In genomic region chr1:43558346-43558841, GRCh38 we compare ENCODE assay signal across 12 cellular contexts. TPM values are rescaled to one million over a fixed set of nuclear protein-coding genes. Genes with fewer than 3 reads are reported as not detected.
A peak's percentile ranks its signal among the peaks of the same experiment; 100 is the strongest.
DNase-seq lines count a peak whose midpoint lies in the region; ATAC-seq, FAIRE-seq and TF ChIP-seq lines count a peak whose summit lies in the region.
"Had no signal": no experiment of that assay in that cellular context is flagged by ENCODE, and none has a peak within 500 bp of the region (broad histone marks: within the 10 kb centered on the region; RNA-seq: fewer than 3 reads in every experiment).

No MANE protein-coding gene starts in this region.

- intact Hi-C loops in IMR-90 (cut with micrococcal nuclease): no loop called here
- intact Hi-C loops in activated naive CD4-positive, alpha-beta T cell treated with anti-CD3 and anti-CD28 coated beads for 36 hours (cut with micrococcal nuclease): no loop called here

- BruUV-seq in IMR-90 (replicated peaks; lab: Mats Ljungman, UMichigan): no TSS peak

- H3K23ac ChIP-seq in IMR-90 (ENCODE audit: low read depth, low read length): no peak overlapping the region

- FAIRE-seq in astrocyte (lab: Jason Lieb, UNC): no peak

- peak overlapping the region; percentile 30; the same call in 1 of the 2 replicates for H2BK120ac ChIP-seq in IMR-90 (ENCODE audit: low read depth, low read length)

- no peak overlapping the region for H3K9ac ChIP-seq in IMR-90 (ENCODE audit: low read depth, low read length)
- peak overlapping the region; percentile 43 for H3K9ac ChIP-seq in astrocyte (ENCODE audit: low read length)
- H3K9ac ChIP-seq in stomach smooth muscle (ENCODE audit: low read length in 2 of 2): peak overlapping the region; percentile 22 to 29

- peaks cover 30% of the 10 kb centered on the region for H3K36me3 Mint-ChIP-seq in astrocyte (ENCODE audit: low read depth, unreplicated experiment)
- no peaks in the 10 kb centered on the region for H3K36me3 Mint-ChIP-seq in activated naive CD4-positive, alpha-beta T cell treated with anti-CD3 and anti-CD28 coated beads for 36 hours (ENCODE audit: low read depth)

- peaks cover 27 to 64% of the 10 kb centered on the region in 2 experiments for H3K79me1 ChIP-seq in IMR-90 (ENCODE audit: low read depth in 1 of 2, low read length in 2 of 2)

- H3K4me3 Mint-ChIP-seq in astrocyte (ENCODE audit: unreplicated experiment): no peak overlapping the region
- H3K4me3 Mint-ChIP-seq in activated naive CD4-positive, alpha-beta T cell treated with anti-CD3 and anti-CD28 coated beads for 36 hours: no peak overlapping the region

- no peak for TF ChIP-seq POLR2A in IMR-90 (IDR thresholded peaks at IDR 0.05; ENCODE audit: low read depth, low read length)

- H3K14ac ChIP-seq in IMR-90 (replicated peaks; ENCODE audit: low read depth, low read length): peak overlapping the region; percentile 37

- H3K4me3 ChIP-seq in IMR-90 (ENCODE audit: insufficient read depth, low read depth, low read length) (no peak overlapping the region), astrocyte (ENCODE audit: insufficient read depth, low read depth, low read length) (no peak overlapping the region), stomach smooth muscle (ENCODE audit: low read length in 2 of 2) (peak overlapping the region in 1 of 2 donors; percentile 57), HAP-1 (no peak overlapping the region)
- H3K4me3 ChIP-seq: right atrium auricular region had no signal

- no peak overlapping the region; the same call in 1 of the 2 replicates for H4K5ac ChIP-seq in IMR-90 (ENCODE audit: low read depth, low read length)

- 0% methylated on average over 6 of the region's 21 CpGs; no CpG with 5 or more reads in 1 of the 2 experiments for WGBS in IMR-90 (ENCODE audit: extremely low coverage in 2 of 2, insufficient read length in 1 of 2), 2 experiments

- H3K36me3 ChIP-seq in IMR-90 (ENCODE audit: control insufficient read depth, insufficient read depth, low read length) (peaks cover 18% of the 10 kb centered on the region; the same call in 1 of the 2 replicates), astrocyte (ENCODE audit: insufficient read depth, low read length) (peaks cover 8% of the 10 kb centered on the region), stomach smooth muscle (ENCODE audit: control insufficient read depth in 2 of 2, insufficient read depth in 2 of 2, low read length in 2 of 2) (peaks cover 9 to 14% of the 10 kb centered on the region in 2 donors), HAP-1 (replicated peaks) (peaks cover 28% of the 10 kb centered on the region)
- H3K36me3 ChIP-seq: right atrium auricular region had no signal

- H2AFZ ChIP-seq in IMR-90 (replicated peaks; ENCODE audit: low read length, poor library complexity): peak overlapping the region; percentile 88
- peak overlapping the region; percentile 66 for H2AFZ ChIP-seq in astrocyte (ENCODE audit: low read depth, low read length)

- H3K27ac ChIP-seq in IMR-90 (ENCODE audit: insufficient read depth, low read length) (peak overlapping the region; percentile 14), astrocyte (ENCODE audit: low read depth, low read length) (peak overlapping the region; percentile 12), stomach smooth muscle (ENCODE audit: low read length) (peak overlapping the region; percentile 41)
- H3K27ac ChIP-seq: right atrium auricular region had no signal

- H3K4me2 ChIP-seq in IMR-90 (ENCODE audit: low read depth, low read length) (peak overlapping the region; percentile 56), astrocyte (ENCODE audit: low read length) (peak overlapping the region; percentile 77)

- H3K9me1 ChIP-seq in IMR-90 (ENCODE audit: insufficient read depth, low read length): peaks cover 30% of the 10 kb centered on the region

- H3K4me1 ChIP-seq in IMR-90 (ENCODE audit: control insufficient read depth, insufficient read depth, low read length): peaks cover 12% of the 10 kb centered on the region
- H3K4me1 ChIP-seq in astrocyte (ENCODE audit: insufficient read depth, low read length): peaks cover 15% of the 10 kb centered on the region
- peaks cover 23% of the 10 kb centered on the region for H3K4me1 ChIP-seq in stomach smooth muscle (ENCODE audit: control insufficient read depth, insufficient read depth, low read length)
- no peaks in the 10 kb centered on the region for H3K4me1 ChIP-seq in HAP-1

- no peak overlapping the region for H3K18ac ChIP-seq in IMR-90 (ENCODE audit: low read depth, low read length)

- no peak overlapping the region for H2BK15ac ChIP-seq in IMR-90 (ENCODE audit: low read depth, low read length)

- peaks cover 10% of the 10 kb centered on the region for H3K4me1 Mint-ChIP-seq in astrocyte (ENCODE audit: low read depth, unreplicated experiment)
- H3K4me1 Mint-ChIP-seq in activated naive CD4-positive, alpha-beta T cell treated with anti-CD3 and anti-CD28 coated beads for 36 hours (ENCODE audit: low read depth): no peaks in the 10 kb centered on the region

- in situ Hi-C loops in IMR-90 (cut with MboI; ENCODE audit: low sequenced_read_pairs) (no loop called here), HAP-1 (cut with MboI; ENCODE audit: low sequenced_read_pairs) (no loop called here)

- no peaks in the 10 kb centered on the region for H3K27me3 ChIP-seq in IMR-90 (ENCODE audit: control insufficient read depth, insufficient read depth, low read length)
- no peaks in the 10 kb centered on the region for H3K27me3 ChIP-seq in astrocyte (ENCODE audit: insufficient read depth, low read length)
- H3K27me3 ChIP-seq in stomach smooth muscle (ENCODE audit: control insufficient read depth in 1 of 2, insufficient read depth in 2 of 2, low read length in 2 of 2): no peaks in the 10 kb centered on the region
- no peaks in the 10 kb centered on the region for H3K27me3 ChIP-seq in HAP-1 (ENCODE audit: low read depth)
- H3K27me3 ChIP-seq: right atrium auricular region had no signal

- H3K4ac ChIP-seq in IMR-90 (ENCODE audit: low read depth, low read length): peak overlapping the region; percentile 47

- H4K20me1 ChIP-seq in IMR-90 (ENCODE audit: insufficient read depth, low read length) (peaks cover 37% of the 10 kb centered on the region), astrocyte (ENCODE audit: insufficient read depth, low read length) (peaks cover 43% of the 10 kb centered on the region)

- peak overlapping the region; percentile 98 for H2AK9ac ChIP-seq in IMR-90 (replicated peaks; ENCODE audit: low read depth, low read length, poor library complexity)

- peak overlapping the region; percentile 59 for H2BK5ac ChIP-seq in IMR-90 (ENCODE audit: low read depth, low read length, poor library complexity, severe bottlenecking)

- peak; percentile 83 for ATAC-seq in IMR-90 (ENCODE audit: low read depth)

- H2BK20ac ChIP-seq in IMR-90 (ENCODE audit: low read depth, low read length): 0 out of 2 replicates have a peak overlapping the region, but pooled peaks have one; percentile 10

- peak; percentile 42 for DNase-seq in IMR-90
- peak; percentile 62 for DNase-seq in astrocyte (ENCODE audit: low read depth)
- peak; percentile 60 for DNase-seq in kidney glomerular epithelial cell (lab: John Stamatoyannopoulos, UW)
- no peak for DNase-seq in HAP-1 (ENCODE audit: low spot score in 2 of 2)
- no peak for DNase-seq in activated naive CD4-positive, alpha-beta T cell treated with anti-CD3 and anti-CD28 coated beads for 36 hours
- DNase-seq in activated gamma-delta T cell treated with Interleukin-2 at 50 U/mL for 16 hours: no peak
- DNase-seq in NCI-H1048 (lab: John Stamatoyannopoulos, UW): no peak
- DNase-seq: GDM1, Right ventricle myocardium superior had no signal

- peak overlapping the region; percentile 20 for H2AK5ac ChIP-seq in IMR-90 (ENCODE audit: low read depth, low read length)

- no peak overlapping the region; the same call in 1 of the 2 replicates for H3K56ac ChIP-seq in IMR-90 (ENCODE audit: extremely low read depth, insufficient read depth, low read length)

- H3K79me2 ChIP-seq in astrocyte (ENCODE audit: insufficient read depth, low read length): peaks cover 17% of the 10 kb centered on the region

- no peak for TF ChIP-seq CTCF in IMR-90 (conservative IDR thresholded peaks at IDR 0.05; ENCODE audit: low read depth, low read length)
- no peak for TF ChIP-seq CTCF in astrocyte (IDR thresholded peaks at IDR 0.05; ENCODE audit: insufficient read depth, low read depth, low read length)

- H3K9me3 Mint-ChIP-seq in astrocyte (ENCODE audit: unreplicated experiment): peaks cover 2% of the 10 kb centered on the region
- no peaks in the 10 kb centered on the region for H3K9me3 Mint-ChIP-seq in activated naive CD4-positive, alpha-beta T cell treated with anti-CD3 and anti-CD28 coated beads for 36 hours
- H3K9me3 Mint-ChIP-seq: type B pancreatic cell had no signal

- TF ChIP-seq RAD21 in IMR-90 (IDR thresholded peaks at IDR 0.05; ENCODE audit: low read length): no peak

- H3K9me3 ChIP-seq in IMR-90 (ENCODE audit: control insufficient read depth, insufficient read depth, low read length): no peaks in the 10 kb centered on the region
- H3K9me3 ChIP-seq in astrocyte (ENCODE audit: insufficient read depth, low read depth, low read length): no peaks in the 10 kb centered on the region
- H3K9me3 ChIP-seq in stomach smooth muscle (ENCODE audit: control insufficient read depth in 2 of 2, low read length in 2 of 2): no peaks in the 10 kb centered on the region
- no peaks in the 10 kb centered on the region for H3K9me3 ChIP-seq in HAP-1
- H3K9me3 ChIP-seq: right atrium auricular region had no signal

- H4K8ac ChIP-seq in IMR-90 (ENCODE audit: low read depth in 2 of 2, low read length in 2 of 2): peak overlapping the region in 1 of 2 experiments; percentile 62; a peak in 1 of 4 replicates

- H3K27me3 Mint-ChIP-seq in astrocyte (ENCODE audit: low read depth, unreplicated experiment): no peaks in the 10 kb centered on the region
- no peaks in the 10 kb centered on the region for H3K27me3 Mint-ChIP-seq in activated naive CD4-positive, alpha-beta T cell treated with anti-CD3 and anti-CD28 coated beads for 36 hours (ENCODE audit: low read depth)
- H3K27me3 Mint-ChIP-seq: type B pancreatic cell had no signal

- CTCF ChIA-PET in IMR-90 (lab: Yijun Ruan, JAX): no interaction called here
- CTCF ChIA-PET in activated naive CD4-positive, alpha-beta T cell treated with anti-CD3 and anti-CD28 coated beads for 36 hours (lab: Charles Lee): interaction anchor here (0.6 to 1.3 kb wide), 2 partner anchors 12 to 207 kb away, joined by 3 to 5 read pairs; no protein-coding TSS in a partner anchor

- dilution Hi-C loops in IMR-90 (cut with HindIII; ENCODE audit: low sequenced_read_pairs, unreplicated experiment): no loop called here

- POLR2A ChIA-PET in IMR-90 (lab: Charles Lee; ENCODE audit: unreplicated experiment): interaction anchor here (0.6 kb wide), 1 partner anchor 57 kb away, joined by 11 read pairs; no protein-coding TSS in a partner anchor

- no peak overlapping the region for H3K27ac Mint-ChIP-seq in astrocyte (ENCODE audit: unreplicated experiment)
- no peak overlapping the region for H3K27ac Mint-ChIP-seq in activated naive CD4-positive, alpha-beta T cell treated with anti-CD3 and anti-CD28 coated beads for 36 hours
- H3K27ac Mint-ChIP-seq: type B pancreatic cell had no signal

- H4K91ac ChIP-seq in IMR-90 (ENCODE audit: insufficient read depth, low read depth, low read length): peak overlapping the region; percentile 15; the same call in 1 of the 2 replicates

RNA-seq across cellular contexts. Expression of gene PTPRF, which starts 27.7 kb away (rescaled TPM):
- 25.8 and 27.8 TPM in 2 replicates for total RNA-seq in IMR-90 (2012; rRNA removed)
- 92.3 and 103 TPM in 2 replicates for polyA plus RNA-seq in IMR-90 (2012; rRNA removed)
- polyA plus RNA-seq in IMR-90 (2012; cell fraction: cytosol; rRNA removed): 46.4 and 102 TPM in 2 replicates
- 122 and 210 TPM in 2 replicates for polyA plus RNA-seq in IMR-90 (2012; cell fraction: nucleus; rRNA removed; ENCODE audit: low replicate concordance)
- 231 and 275 TPM in 2 replicates for total RNA-seq in astrocyte
- 1 to 10 TPM; 1.0 to 2.3 TPM for total RNA-seq in activated naive CD4-positive, alpha-beta T cell treated with anti-CD3 and anti-CD28 coated beads for 36 hours

Comparison
In these comparisons a context has a peak if more than half of its experiments do, and no peak if none do; other contexts are left out.
1. DNase-seq: peak in IMR-90 (single experiment), astrocyte (single experiment) and kidney glomerular epithelial cell (single experiment); none in HAP-1 (0 of 2), activated naive CD4-positive, alpha-beta T cell treated with anti-CD3 and anti-CD28 coated beads for 36 hours (single experiment), activated gamma-delta T cell treated with Interleukin-2 at 50 U/mL for 16 hours (single experiment) and NCI-H1048 (single experiment).
2. Peak in every context shown above with its lines, with median percentiles within 50 percentile points of each other: H3K27ac ChIP-seq.